Comparison of ENCODE assay signal across 8 cellular contexts in genomic region chr5:34923694-34924461, GRCh38. TPM values are rescaled to one million over a fixed set of nuclear protein-coding genes. Genes with fewer than 3 reads are reported as not detected.
A peak's percentile ranks its signal among the peaks of the same experiment; 100 is the strongest.
DNase-seq lines count a peak whose midpoint lies in the region; ATAC-seq, FAIRE-seq and TF ChIP-seq lines count a peak whose summit lies in the region.

No MANE protein-coding gene starts in this region.

- peaks cover 78% of the 10 kb centered on the region for H3K36me3 ChIP-seq in adipocyte (ENCODE audit: control insufficient read depth, insufficient read depth, low read length, severe bottlenecking)

- no peak for ATAC-seq in HG03521 (IDR thresholded peaks at IDR 0.05; ENCODE audit: unreplicated experiment)

- H3K27me3 ChIP-seq in adipocyte (replicated peaks; ENCODE audit: control insufficient read depth, insufficient read depth, low read length), result no peaks in the 10 kb centered on the region

- H3K4me3 ChIP-seq in NB4 (ENCODE audit: low read depth, low read length), result no peak overlapping the region
- no peak overlapping the region for H3K4me3 ChIP-seq in adipocyte (ENCODE audit: low read length)

- TF ChIP-seq POLR2A in H54 (IDR thresholded peaks at IDR 0.05; ENCODE audit: low read depth, low read length) (no peak), NB4 (IDR thresholded peaks at IDR 0.05; ENCODE audit: extremely low read depth, insufficient read length) (no peak)

- peaks cover 15% of the 10 kb centered on the region for H3K4me1 ChIP-seq in adipocyte (ENCODE audit: control insufficient read depth, insufficient read depth, low read length)

- peak; percentile 62 for DNase-seq in GM04503 (ENCODE audit: low read depth)
- peak; percentile 78 for DNase-seq in H54 (ENCODE audit: insufficient read length, low spot score)
- peak; percentile 85 for DNase-seq in NB4 (ENCODE audit: low read depth)
- peak; percentile 85 for DNase-seq in adipocyte (ENCODE audit: low read depth)
- DNase-seq in myocyte (ENCODE audit: low read depth), result peak; percentile 71
- no peak for DNase-seq in NCI-H1092 treated with DMSO at 0.1 percent for 48 hours (lab: John Stamatoyannopoulos, UW)
- DNase-seq in ecto neural progenitor cell (ENCODE audit: low spot score), result no peak

- peak; percentile 100 for FAIRE-seq in H54 (lab: Jason Lieb, UNC)

- no peak for TF ChIP-seq CTCF in NB4 (IDR thresholded peaks at IDR 0.05; ENCODE audit: low read depth, low read length)

- no peaks in the 10 kb centered on the region for H3K9me3 ChIP-seq in adipocyte (ENCODE audit: control insufficient read depth, low read length)

- no peak overlapping the region for H3K9ac ChIP-seq in adipocyte (ENCODE audit: low read length)

RNA-seq across cellular contexts. Expression of gene DNAJC21, which starts 5.5 kb away (rescaled TPM):
- 31.9 and 37.8 TPM in 2 replicates for total RNA-seq in myocyte
- 20.7 TPM for polyA plus RNA-seq in myocyte (2012)

RNA-seq across cellular contexts. Expression of gene BRIX1, which starts 8.4 kb away (rescaled TPM):
- 21.3 and 22.6 TPM in 2 replicates for total RNA-seq in myocyte
- 9.6 TPM for polyA plus RNA-seq in myocyte (2012)

RNA-seq across cellular contexts. Expression of gene RAD1, which starts 8.6 kb away (rescaled TPM):
- 19.2 and 21.4 TPM in 2 replicates for total RNA-seq in myocyte
- polyA plus RNA-seq in myocyte (2012), result 19.8 TPM

Comparison
In these comparisons a context has a peak if more than half of its experiments do, and no peak if none do; other contexts are left out.
1. DNase-seq: peak in GM04503 (single experiment), H54 (single experiment), NB4 (single experiment), adipocyte (single experiment) and myocyte (single experiment); none in NCI-H1092 treated with DMSO at 0.1 percent for 48 hours (single experiment) and ecto neural progenitor cell (single experiment).